Comparison of ENCODE assay signal across 1 cellular context in genomic region chr10:91797874-91798735, GRCh38.
TF ChIP-seq lines count a peak whose summit lies in the region.

TSS of gene TNKS2 (plus strand) at chr10:91798426. CDS start at chr10:91798691, 265 bp downstream.

TF ChIP-seq in HepG2, 621 proteins besides CTCF, POLR2A, EP300 and RAD21 (continued from another document and continues in another):
- TF ChIP-seq, protein P1, sequence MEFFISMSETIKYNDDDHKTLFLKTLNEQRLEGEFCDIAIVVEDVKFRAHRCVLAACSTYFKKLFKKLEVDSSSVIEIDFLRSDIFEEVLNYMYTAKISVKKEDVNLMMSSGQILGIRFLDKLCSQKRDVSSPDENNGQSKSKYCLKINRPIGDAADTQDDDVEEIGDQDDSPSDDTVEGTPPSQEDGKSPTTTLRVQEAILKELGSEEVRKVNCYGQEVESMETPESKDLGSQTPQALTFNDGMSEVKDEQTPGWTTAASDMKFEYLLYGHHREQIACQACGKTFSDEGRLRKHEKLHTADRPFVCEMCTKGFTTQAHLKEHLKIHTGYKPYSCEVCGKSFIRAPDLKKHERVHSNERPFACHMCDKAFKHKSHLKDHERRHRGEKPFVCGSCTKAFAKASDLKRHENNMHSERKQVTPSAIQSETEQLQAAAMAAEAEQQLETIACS (CRISPR knock-in tag; IDR thresholded peaks at IDR 0.05) = peak; percentile 39; the same call in 1 of the 2 replicates
- TF ChIP-seq FOXP4 (CRISPR knock-in tag; IDR thresholded peaks at IDR 0.05) = no peak
- TF ChIP-seq KLF12 (CRISPR knock-in tag; IDR thresholded peaks at IDR 0.05; ENCODE audit: borderline replicate concordance) = no peak
- TF ChIP-seq ZNF142 (CRISPR knock-in tag; IDR thresholded peaks at IDR 0.05) = no peak; the same call in 1 of the 2 replicates
- 0 out of 2 replicates have a peak, but pooled peaks have one; percentile 10 for TF ChIP-seq THAP8 (CRISPR knock-in tag; IDR thresholded peaks at IDR 0.05; ENCODE audit: borderline replicate concordance)
- TF ChIP-seq ZNF558 (CRISPR knock-in tag; IDR thresholded peaks at IDR 0.05; ENCODE audit: borderline replicate concordance) = peak; percentile 36; the same call in 1 of the 2 replicates
- TF ChIP-seq ZFY (CRISPR knock-in tag; IDR thresholded peaks at IDR 0.05) = peak; percentile 82
- TF ChIP-seq ZNF572 (CRISPR knock-in tag; IDR thresholded peaks at IDR 0.05) = no peak
- TF ChIP-seq POLR2G (IDR thresholded peaks at IDR 0.05; ENCODE audit: low read depth, low read length) = peak; percentile 86
- TF ChIP-seq ZKSCAN8 (CRISPR knock-in tag; IDR thresholded peaks at IDR 0.05; ENCODE audit: borderline replicate concordance) = no peak
- TF ChIP-seq HNF4A (CRISPR knock-in tag; IDR thresholded peaks at IDR 0.05) = no peak
- TF ChIP-seq, protein P2, sequence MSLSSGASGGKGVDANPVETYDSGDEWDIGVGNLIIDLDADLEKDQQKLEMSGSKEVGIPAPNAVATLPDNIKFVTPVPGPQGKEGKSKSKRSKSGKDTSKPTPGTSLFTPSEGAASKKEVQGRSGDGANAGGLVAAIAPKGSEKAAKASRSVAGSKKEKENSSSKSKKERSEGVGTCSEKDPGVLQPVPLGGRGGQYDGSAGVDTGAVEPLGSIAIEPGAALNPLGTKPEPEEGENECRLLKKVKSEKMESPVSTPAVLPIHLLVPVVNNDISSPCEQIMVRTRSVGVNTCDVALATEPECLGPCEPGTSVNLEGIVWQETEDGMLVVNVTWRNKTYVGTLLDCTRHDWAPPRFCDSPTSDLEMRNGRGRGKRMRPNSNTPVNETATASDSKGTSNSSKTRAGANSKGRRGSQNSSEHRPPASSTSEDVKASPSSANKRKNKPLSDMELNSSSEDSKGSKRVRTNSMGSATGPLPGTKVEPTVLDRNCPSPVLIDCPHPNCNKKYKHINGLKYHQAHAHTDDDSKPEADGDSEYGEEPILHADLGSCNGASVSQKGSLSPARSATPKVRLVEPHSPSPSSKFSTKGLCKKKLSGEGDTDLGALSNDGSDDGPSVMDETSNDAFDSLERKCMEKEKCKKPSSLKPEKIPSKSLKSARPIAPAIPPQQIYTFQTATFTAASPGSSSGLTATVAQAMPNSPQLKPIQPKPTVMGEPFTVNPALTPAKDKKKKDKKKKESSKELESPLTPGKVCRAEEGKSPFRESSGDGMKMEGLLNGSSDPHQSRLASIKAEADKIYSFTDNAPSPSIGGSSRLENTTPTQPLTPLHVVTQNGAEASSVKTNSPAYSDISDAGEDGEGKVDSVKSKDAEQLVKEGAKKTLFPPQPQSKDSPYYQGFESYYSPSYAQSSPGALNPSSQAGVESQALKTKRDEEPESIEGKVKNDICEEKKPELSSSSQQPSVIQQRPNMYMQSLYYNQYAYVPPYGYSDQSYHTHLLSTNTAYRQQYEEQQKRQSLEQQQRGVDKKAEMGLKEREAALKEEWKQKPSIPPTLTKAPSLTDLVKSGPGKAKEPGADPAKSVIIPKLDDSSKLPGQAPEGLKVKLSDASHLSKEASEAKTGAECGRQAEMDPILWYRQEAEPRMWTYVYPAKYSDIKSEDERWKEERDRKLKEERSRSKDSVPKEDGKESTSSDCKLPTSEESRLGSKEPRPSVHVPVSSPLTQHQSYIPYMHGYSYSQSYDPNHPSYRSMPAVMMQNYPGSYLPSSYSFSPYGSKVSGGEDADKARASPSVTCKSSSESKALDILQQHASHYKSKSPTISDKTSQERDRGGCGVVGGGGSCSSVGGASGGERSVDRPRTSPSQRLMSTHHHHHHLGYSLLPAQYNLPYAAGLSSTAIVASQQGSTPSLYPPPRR (CRISPR knock-in tag; IDR thresholded peaks at IDR 0.05; ENCODE audit: borderline replicate concordance) = no peak
- TF ChIP-seq MBNL3 (CRISPR knock-in tag; conservative IDR thresholded peaks at IDR 0.05) = no peak
- TF ChIP-seq, protein P3, sequence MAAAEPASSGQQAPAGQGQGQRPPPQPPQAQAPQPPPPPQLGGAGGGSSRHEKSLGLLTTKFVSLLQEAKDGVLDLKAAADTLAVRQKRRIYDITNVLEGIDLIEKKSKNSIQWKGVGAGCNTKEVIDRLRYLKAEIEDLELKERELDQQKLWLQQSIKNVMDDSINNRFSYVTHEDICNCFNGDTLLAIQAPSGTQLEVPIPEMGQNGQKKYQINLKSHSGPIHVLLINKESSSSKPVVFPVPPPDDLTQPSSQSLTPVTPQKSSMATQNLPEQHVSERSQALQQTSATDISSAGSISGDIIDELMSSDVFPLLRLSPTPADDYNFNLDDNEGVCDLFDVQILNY (CRISPR knock-in tag; conservative IDR thresholded peaks at IDR 0.05) = peak; percentile 76; the same call in 1 of the 2 replicates
- TF ChIP-seq ZNF10 (CRISPR knock-in tag; IDR thresholded peaks at IDR 0.05; ENCODE audit: borderline replicate concordance, low read depth) = no peak
- TF ChIP-seq JUND (CRISPR knock-in tag; IDR thresholded peaks at IDR 0.05) = no peak
- TF ChIP-seq ZHX1 (CRISPR knock-in tag; IDR thresholded peaks at IDR 0.05; ENCODE audit: low read depth) = peak; percentile 48; the same call in 1 of the 2 replicates
- TF ChIP-seq MLLT10 (CRISPR knock-in tag; IDR thresholded peaks at IDR 0.05) = no peak
- peak; percentile 80 for TF ChIP-seq MXD3 (CRISPR knock-in tag; IDR thresholded peaks at IDR 0.05)
- TF ChIP-seq ZNF800 (CRISPR knock-in tag; IDR thresholded peaks at IDR 0.05) = 0 out of 2 replicates have a peak, but pooled peaks have one; percentile 15
- TF ChIP-seq CERS6 (CRISPR knock-in tag; IDR thresholded peaks at IDR 0.05) = no peak
- no peak for TF ChIP-seq EED (CRISPR knock-in tag; IDR thresholded peaks at IDR 0.05)
- peak; percentile 87; the same call in 1 of the 2 replicates for TF ChIP-seq AHR (CRISPR knock-in tag; IDR thresholded peaks at IDR 0.05)
- TF ChIP-seq MYC (CRISPR knock-in tag; IDR thresholded peaks at IDR 0.05; ENCODE audit: borderline replicate concordance) = peak; percentile 82; the same call in 1 of the 2 replicates
- TF ChIP-seq HMGA1 (CRISPR knock-in tag; conservative IDR thresholded peaks at IDR 0.05) = no peak
- no peak for TF ChIP-seq MBD4 (IDR thresholded peaks at IDR 0.05; ENCODE audit: borderline replicate concordance, low read length)
- no peak for TF ChIP-seq SMARCC2 (IDR thresholded peaks at IDR 0.05)
- 0 out of 2 replicates have a peak, but pooled peaks have one; percentile 33 for TF ChIP-seq SOX13 (IDR thresholded peaks at IDR 0.05)
- peak in 1 of 2 experiments; percentile 51; a peak in 2 of 4 replicates for TF ChIP-seq SOX13 (CRISPR knock-in tag; conservative IDR thresholded peaks at IDR 0.05 in 1 of 2, IDR thresholded peaks at IDR 0.05 in 1 of 2)
- no peak for TF ChIP-seq SRSF9 (IDR thresholded peaks at IDR 0.05; ENCODE audit: borderline replicate concordance, insufficient read depth, low read depth, low read length, poor library complexity, severe bottlenecking)
- peak; percentile 57; the same call in 1 of the 2 replicates for TF ChIP-seq ZFP41 (CRISPR knock-in tag; IDR thresholded peaks at IDR 0.05; ENCODE audit: borderline replicate concordance)
- TF ChIP-seq ZFP62 (CRISPR knock-in tag; IDR thresholded peaks at IDR 0.05) = no peak
